ENCODE assay signal across 1 cellular context in genomic region chr2:215277942-215278341, GRCh38.
TF ChIP-seq lines count a peak whose summit lies in the region.

No MANE protein-coding gene starts in this region.

TF ChIP-seq in GM23338, 12 proteins besides CTCF, POLR2A, EP300 and RAD21:
- no peak for TF ChIP-seq ETS1 (IDR thresholded peaks at IDR 0.05)
- TF ChIP-seq POLR2AphosphoS5 (IDR thresholded peaks at IDR 0.05; ENCODE audit: low read depth), result no peak
- TF ChIP-seq CREB1 (CRISPR knock-in tag; IDR thresholded peaks at IDR 0.05; ENCODE audit: low read depth), result no peak
- no peak for TF ChIP-seq EZH2 (IDR thresholded peaks at IDR 0.05; ENCODE audit: low read depth, unreplicated experiment)
- TF ChIP-seq ZNF331 (CRISPR knock-in tag; IDR thresholded peaks at IDR 0.05; ENCODE audit: low read depth), result no peak
- TF ChIP-seq EZH2phosphoT487 (IDR thresholded peaks at IDR 0.05; ENCODE audit: unreplicated experiment), result no peak
- no peak for TF ChIP-seq STAT1 (IDR thresholded peaks at IDR 0.05; ENCODE audit: unreplicated experiment)
- no peak for TF ChIP-seq REST (IDR thresholded peaks at IDR 0.05; ENCODE audit: unreplicated experiment)
- TF ChIP-seq ZNF114 (CRISPR knock-in tag; IDR thresholded peaks at IDR 0.05), result no peak
- TF ChIP-seq ZNF462 (CRISPR knock-in tag; IDR thresholded peaks at IDR 0.05), result no peak
- TF ChIP-seq JUNB (IDR thresholded peaks at IDR 0.05; ENCODE audit: unreplicated experiment), result no peak
- no peak for TF ChIP-seq NANOG (IDR thresholded peaks at IDR 0.05; ENCODE audit: borderline replicate concordance)
TF ChIP-seq in GM23338: peak in this region for 0.
